In genomic region chr2:181397331-181397730, GRCh38 we compare ENCODE assay signal across 34 cellular contexts.
"Had no signal": no experiment of that assay in that cellular context is flagged by ENCODE, and none has a peak within 500 bp of the region (broad histone marks: within the 10 kb centered on the region; RNA-seq: fewer than 3 reads in every experiment).

No MANE protein-coding gene starts in this region.

- H3K27me3 ChIP-seq: MG63, Peyer's patch had no signal

- H3K4me3 ChIP-seq: MG63, Peyer's patch had no signal

- H3K9me3 ChIP-seq: MG63, Peyer's patch had no signal

- H3K36me3 ChIP-seq: MG63, Peyer's patch had no signal

- H3K4me1 ChIP-seq: Peyer's patch had no signal

- H3K9ac ChIP-seq: KMS-11 had no signal

- DNase-seq: activated B cell treated with CpG ODN at 0.5 μM for 24 hours; activated CD4-positive, alpha-beta memory T cell treated with anti-CD3 and anti-CD28 coated beads, Interleukin-2, amount 10 ng/mL, durations not matched to agents 7 days and 5 days; activated CD4-positive, alpha-beta T cell treated with anti-CD3 and anti-CD28 coated beads for 4 hours; activated CD4-positive, alpha-beta T cell treated with anti-CD3 and anti-CD28 coated beads, Interleukin-2, amount 50 U/mL, for 1 hour; activated CD4-positive, CD25-positive, alpha-beta regulatory T cell treated with anti-CD3 and anti-CD28 coated beads, Interleukin-2, amount 50 U/mL, for 72 hours; activated CD8-positive, alpha-beta memory T cell treated with anti-CD3 and anti-CD28 coated beads for 24 hours; activated CD8-positive, alpha-beta memory T cell treated with anti-CD3 and anti-CD28 coated beads, Interleukin-2, amount 10 ng/mL, durations not matched to agents 7 days and 5 days; activated CD8-positive, alpha-beta memory T cell treated with anti-CD3 and anti-CD28 coated beads, Interleukin-2, amount 50 U/mL, for 48 hours; activated effector memory CD4-positive, alpha-beta T cell treated with Interleukin-2 at 50 U/mL for 16 hours; activated naive CD4-positive, alpha-beta T cell treated with anti-CD3 and anti-CD28 coated beads, Interleukin-2, amount 10 ng/mL, durations not matched to agents 7 days and 5 days; activated naive CD8-positive, alpha-beta T cell treated with anti-CD3 and anti-CD28 coated beads, Interleukin-2, amount 50 U/mL, for 24 hours; activated T-cell treated with anti-CD3 and anti-CD28 coated beads, Interleukin-2, amount 50 U/mL, for 48 hours; anterior cingulate cortex; caudate nucleus; cerebellar nuclear complex; MG63; NCI-H1048; NCI-H1105 treated with DMSO at 0.1 percent for 48 hours; NCI-H1436; NCI-H1694; NCI-H1930; NCI-H2081 treated with DMSO at 0.1 percent for 48 hours; NCI-H226; NCI-H446 treated with DMSO at 0.1 percent for 48 hours; NCI-H524; Peyer's patch; RPMI8226; SIG-M5; SW 1271; T-helper 1 cell; T-helper 2 cell; T-helper 9 cell had no signal

- H3K27ac ChIP-seq: KMS-11, Peyer's patch, VCaP had no signal

- ATAC-seq: activated CD8-positive, alpha-beta memory T cell treated with anti-CD3 and anti-CD28 coated beads, Interleukin-2, amount 10 ng/mL, durations not matched to agents 7 days and 5 days; activated naive CD8-positive, alpha-beta T cell treated with anti-CD3 and anti-CD28 coated beads, Interleukin-2, amount 50 U/mL, for 24 hours had no signal
